ENCODE assay signal across 8 cellular contexts in the genomic region with DNA sequence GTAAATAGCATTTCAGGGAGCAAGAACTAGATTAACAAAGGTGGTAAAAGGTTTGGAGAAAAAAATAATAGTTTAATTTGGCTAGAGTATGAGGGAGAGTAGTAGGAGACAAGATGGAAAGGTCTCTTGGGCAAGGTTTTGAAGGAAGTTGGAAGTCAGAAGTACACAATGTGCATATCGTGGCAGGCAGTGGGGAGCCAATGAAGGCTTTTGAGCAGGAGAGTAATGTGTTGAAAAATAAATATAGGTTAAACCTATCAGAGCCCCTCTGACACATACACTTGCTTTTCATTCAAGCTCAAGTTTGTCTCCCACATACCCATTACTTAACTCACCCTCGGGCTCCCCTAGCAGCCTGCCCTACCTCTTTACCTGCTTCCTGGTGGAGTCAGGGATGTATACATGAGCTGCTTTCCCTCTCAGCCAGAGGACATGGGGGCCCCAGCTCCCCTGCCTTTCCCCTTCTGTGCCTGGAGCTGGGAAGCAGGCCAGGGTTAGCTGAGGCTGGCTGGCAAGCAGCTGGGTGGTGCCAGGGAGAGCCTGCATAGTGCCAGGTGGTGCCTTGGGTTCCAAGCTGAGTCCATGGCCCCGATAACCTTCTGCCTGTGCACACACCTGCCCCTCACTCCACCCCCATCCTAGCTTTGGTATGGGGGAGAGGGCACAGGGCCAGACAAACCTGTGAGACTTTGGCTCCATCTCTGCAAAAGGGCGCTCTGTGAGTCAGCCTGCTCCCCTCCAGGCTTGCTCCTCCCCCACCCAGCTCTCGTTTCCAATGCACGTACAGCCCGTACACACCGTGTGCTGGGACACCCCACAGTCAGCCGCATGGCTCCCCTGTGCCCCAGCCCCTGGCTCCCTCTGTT. TPM values are rescaled to one million over a fixed set of nuclear protein-coding genes. Genes with fewer than 3 reads are reported as not detected.
DNase-seq lines count a peak whose midpoint lies in the region; ATAC-seq and TF ChIP-seq lines count a peak whose summit lies in the region.

A gene (plus strand): TSS at position 797 of the 866 bp plus-strand sequence. CDS start 32 bp downstream, at position 829.

- H3K4me3 ChIP-seq in naive thymus-derived CD4-positive, alpha-beta T cell (ENCODE audit: low read length), result no peak within 1 kb of the TSS

- no peak for ATAC-seq in CD4-positive, alpha-beta T cell (ENCODE audit: poor library complexity)
- ATAC-seq in naive thymus-derived CD4-positive, alpha-beta T cell, result no peak
- ATAC-seq in GM19463 (IDR thresholded peaks at IDR 0.05; ENCODE audit: unreplicated experiment) (no peak), HG03442 (IDR thresholded peaks at IDR 0.05; ENCODE audit: unreplicated experiment) (no peak)

- peaks cover 0 to 11% of the 10 kb centered on the region in 2 donors for H3K4me1 ChIP-seq in naive thymus-derived CD4-positive, alpha-beta T cell (ENCODE audit: control insufficient read depth in 2 of 2, insufficient read depth in 2 of 2, low read length in 2 of 2)

- H3K9me3 Mint-ChIP-seq in CD4-positive, alpha-beta T cell, result no peaks in the 10 kb centered on the region
- peaks cover 0 to 1% (median 0%) of the 10 kb centered on the region in 11 donors for H3K9me3 Mint-ChIP-seq in naive thymus-derived CD4-positive, alpha-beta T cell

- no peaks in the 10 kb centered on the region for H3K36me3 ChIP-seq in naive thymus-derived CD4-positive, alpha-beta T cell (ENCODE audit: control insufficient read depth in 2 of 3, insufficient read depth in 3 of 3, low read length in 3 of 3)

- no peak within 1 kb of the TSS for H3K27ac Mint-ChIP-seq in CD4-positive, alpha-beta T cell
- H3K27ac Mint-ChIP-seq in naive thymus-derived CD4-positive, alpha-beta T cell, result peak within 1 kb of the TSS in 5 of 9 donors; percentile 11 to 48 (median 36)

- no peaks in the 10 kb centered on the region for H3K9me3 ChIP-seq in CD4-positive, alpha-beta T cell (ENCODE audit: control insufficient read depth, low read length)
- H3K9me3 ChIP-seq in naive thymus-derived CD4-positive, alpha-beta T cell (ENCODE audit: control insufficient read depth in 2 of 3, low read length in 3 of 3), result no peaks in the 10 kb centered on the region

- H3K36me3 Mint-ChIP-seq in CD4-positive, alpha-beta T cell (ENCODE audit: low read depth), result no peaks in the 10 kb centered on the region
- peaks cover 0 to 5% (median 0%) of the 10 kb centered on the region in 5 donors for H3K36me3 Mint-ChIP-seq in naive thymus-derived CD4-positive, alpha-beta T cell

- DNase-seq in CD4-positive, alpha-beta T cell, result no peak
- DNase-seq in NCI-H1105 (lab: John Stamatoyannopoulos, UW) (peak; percentile 86), cerebellar cortex (ENCODE audit: low spot score) (peak; percentile 96), OCI-M2 (lab: John Stamatoyannopoulos, UW; ENCODE audit: unreplicated experiment) (no peak)
- DNase-seq in naive thymus-derived CD4-positive, alpha-beta T cell, result no peak
- DNase-seq in stimulated activated CD4-positive, alpha-beta T cell treated with anti-CD3 and anti-CD28 coated beads, Interleukin-4, amount 100 ng/mL, for 4 hours, result no peak

- H3K27ac ChIP-seq in CD4-positive, alpha-beta T cell (ENCODE audit: low read depth, low read length), result no peak within 1 kb of the TSS
- no peak within 1 kb of the TSS for H3K27ac ChIP-seq in naive thymus-derived CD4-positive, alpha-beta T cell (ENCODE audit: low read depth, low read length)

- H3K27me3 ChIP-seq in CD4-positive, alpha-beta T cell (ENCODE audit: control insufficient read depth, insufficient read depth, low read length), result no peaks in the 10 kb centered on the region
- H3K27me3 ChIP-seq in naive thymus-derived CD4-positive, alpha-beta T cell (ENCODE audit: control insufficient read depth in 2 of 2, insufficient read depth in 2 of 2, low read length in 2 of 2), result peaks cover 0 to 4% of the 10 kb centered on the region in 2 donors

- peaks cover 15% of the 10 kb centered on the region for H3K4me1 Mint-ChIP-seq in CD4-positive, alpha-beta T cell (ENCODE audit: low read depth)
- H3K4me1 Mint-ChIP-seq in naive thymus-derived CD4-positive, alpha-beta T cell, result peaks cover 8 to 20% (median 14%) of the 10 kb centered on the region in 7 donors

- POLR2A ChIA-PET in CD4-positive, alpha-beta T cell (lab: Charles Lee), result no interaction called here
- POLR2A ChIA-PET in naive thymus-derived CD4-positive, alpha-beta T cell (lab: Charles Lee), result interaction anchor here (1.1 kb wide), 1 partner anchor 9 kb away, joined by 3 read pairs; a partner anchor contains a TSS

- CTCF ChIA-PET in CD4-positive, alpha-beta T cell (lab: Charles Lee), result no interaction called here
- CTCF ChIA-PET in naive thymus-derived CD4-positive, alpha-beta T cell (lab: Charles Lee), result interaction anchor here (0.6 to 4.4 kb wide), 4 partner anchors 23 to 47 kb away, joined by 3 to 21 read pairs (median 3); no protein-coding TSS in a partner anchor

- intact Hi-C loops in CD4-positive, alpha-beta T cell (cut with DNase I, micrococcal nuclease), result no loop called here
- intact Hi-C loops in naive thymus-derived CD4-positive, alpha-beta T cell (cut with micrococcal nuclease), result no loop called here

- peaks cover 10% of the 10 kb centered on the region for H3K27me3 Mint-ChIP-seq in CD4-positive, alpha-beta T cell
- peaks cover 0 to 32% (median 9%) of the 10 kb centered on the region in 5 donors for H3K27me3 Mint-ChIP-seq in naive thymus-derived CD4-positive, alpha-beta T cell

- peak within 1 kb of the TSS; percentile 52 for H3K4me3 Mint-ChIP-seq in CD4-positive, alpha-beta T cell
- H3K4me3 Mint-ChIP-seq in naive thymus-derived CD4-positive, alpha-beta T cell, result peak within 1 kb of the TSS; percentile 26 to 89 (median 62)

- no peak for TF ChIP-seq CTCF in CD4-positive, alpha-beta T cell (IDR thresholded peaks at IDR 0.05)

RNA-seq across cellular contexts. Expression of the gene that starts here (rescaled TPM):
- not detected for total RNA-seq in CD4-positive, alpha-beta T cell
- under 1 TPM in 1 of 5 experiments, not detected in 4; 0.36 TPM for total RNA-seq in naive thymus-derived CD4-positive, alpha-beta T cell
- not detected for polyA plus RNA-seq in naive thymus-derived CD4-positive, alpha-beta T cell

Comparison
In these comparisons a context has a peak if more than half of its experiments do, and no peak if none do; other contexts are left out.
1. DNase-seq: peak in NCI-H1105 (single experiment) and cerebellar cortex (single experiment); none in CD4-positive, alpha-beta T cell (0 of 10), naive thymus-derived CD4-positive, alpha-beta T cell (0 of 9), OCI-M2 (single experiment) and stimulated activated CD4-positive, alpha-beta T cell treated with anti-CD3 and anti-CD28 coated beads, Interleukin-4, amount 100 ng/mL, for 4 hours (0 of 2).